Comparison of ENCODE assay signal across 8 cellular contexts in genomic region chr7:1160665-1161010, GRCh38. TPM values are rescaled to one million over a fixed set of nuclear protein-coding genes. Genes with fewer than 3 reads are reported as not detected.
DNase-seq lines count a peak whose midpoint lies in the region; ATAC-seq, FAIRE-seq and TF ChIP-seq lines count a peak whose summit lies in the region.

No MANE protein-coding gene starts in this region.

- peak; percentile 18 for DNase-seq in DMS114 treated with DMSO at 0.1 percent for 48 hours (lab: John Stamatoyannopoulos, UW; ENCODE audit: unreplicated experiment)
- peak; percentile 48 for DNase-seq in H54 (ENCODE audit: insufficient read length, low spot score)
- DNase-seq in activated B cell treated with CpG ODN at 0.5 μM for 24 hours: no peak
- peak; percentile 32 for DNase-seq in glutamatergic neuron
- DNase-seq in psoas muscle: peak; percentile 37 to 66
- no peak for DNase-seq in SKM-1 treated with dmso at 0.1 percent for 144 hours (lab: John Stamatoyannopoulos, UW; ENCODE audit: unreplicated experiment)

- CTCF ChIA-PET in activated B cell treated with CpG ODN at 0.5 μM for 24 hours (lab: Charles Lee): interaction anchor here (1.2 kb wide), 2 partner anchors 15 to 16 kb away, joined by 3 to 4 read pairs; no protein-coding TSS in a partner anchor

- POLR2A ChIA-PET in activated B cell treated with CpG ODN at 0.5 μM for 24 hours (lab: Charles Lee): interaction anchor here (0.7 to 1.9 kb wide), 13 partner anchors 9 to 250 kb away, joined by 3 to 18 read pairs (median 4); partner anchors contain the start of gene COX19

- no peaks in the 10 kb centered on the region for H3K9me3 ChIP-seq in psoas muscle

- H3K9me3 Mint-ChIP-seq in activated B cell treated with CpG ODN at 0.5 μM for 24 hours: no peaks in the 10 kb centered on the region
- H3K9me3 Mint-ChIP-seq in glutamatergic neuron (ENCODE audit: unreplicated experiment): peaks cover 4% of the 10 kb centered on the region

- H3K36me3 Mint-ChIP-seq in activated B cell treated with CpG ODN at 0.5 μM for 24 hours (ENCODE audit: low read depth) (peaks cover 29% of the 10 kb centered on the region), glutamatergic neuron (ENCODE audit: unreplicated experiment) (no peaks in the 10 kb centered on the region)

- H3K4me3 Mint-ChIP-seq in activated B cell treated with CpG ODN at 0.5 μM for 24 hours: peak overlapping the region; percentile 88
- peak overlapping the region; percentile 67 for H3K4me3 Mint-ChIP-seq in glutamatergic neuron (ENCODE audit: unreplicated experiment)

- H3K4me1 Mint-ChIP-seq in activated B cell treated with CpG ODN at 0.5 μM for 24 hours: peaks cover 25% of the 10 kb centered on the region
- peaks cover 10% of the 10 kb centered on the region for H3K4me1 Mint-ChIP-seq in glutamatergic neuron (ENCODE audit: low read depth, unreplicated experiment)

- H3K27me3 Mint-ChIP-seq in activated B cell treated with CpG ODN at 0.5 μM for 24 hours (no peaks in the 10 kb centered on the region), glutamatergic neuron (ENCODE audit: unreplicated experiment) (peaks cover 3% of the 10 kb centered on the region)

- no peak for TF ChIP-seq POLR2A in H54 (IDR thresholded peaks at IDR 0.05; ENCODE audit: low read depth, low read length)

- intact Hi-C loops in activated B cell treated with CpG ODN at 0.5 μM for 24 hours (cut with micrococcal nuclease) (loop anchor here (1.0 to 5.0 kb wide), 4 partner anchors 9 to 284 kb away; partner anchors contain the start of gene GET4), psoas muscle (cut with DNase I) (no loop called here)

- no peak for FAIRE-seq in H54 (lab: Jason Lieb, UNC)

- ATAC-seq in activated B cell treated with CpG ODN at 0.5 μM for 24 hours (ENCODE audit: low read depth) (no peak), psoas muscle (peak; percentile 37 to 58 (median 48)), HG03439 (IDR thresholded peaks at IDR 0.05; ENCODE audit: unreplicated experiment) (no peak), GM19467 (IDR thresholded peaks at IDR 0.05; ENCODE audit: unreplicated experiment) (no peak)

- H3K27ac ChIP-seq in psoas muscle: peak overlapping the region; percentile 96

- H3K4me3 ChIP-seq in psoas muscle: peak overlapping the region; percentile 85

- TF ChIP-seq CTCF in activated B cell treated with CpG ODN at 0.5 μM for 24 hours (IDR thresholded peaks at IDR 0.05): no peak
- TF ChIP-seq CTCF in glutamatergic neuron (IDR thresholded peaks at IDR 0.05; ENCODE audit: partially characterized antibody, unreplicated experiment): no peak
- no peak for TF ChIP-seq CTCF in psoas muscle (IDR thresholded peaks at IDR 0.05)

- H3K27me3 ChIP-seq in psoas muscle (ENCODE audit: insufficient read depth in 3 of 3, low read length in 2 of 3): no peaks in the 10 kb centered on the region

- H3K4me1 ChIP-seq in psoas muscle: peaks cover 14% of the 10 kb centered on the region

- H3K36me3 ChIP-seq in psoas muscle (ENCODE audit: insufficient read depth in 1 of 2, low read depth in 1 of 2): peaks cover 0 to 58% of the 10 kb centered on the region in 2 donors

- H3K27ac Mint-ChIP-seq in activated B cell treated with CpG ODN at 0.5 μM for 24 hours: peak overlapping the region; percentile 79
- peak overlapping the region; percentile 69 for H3K27ac Mint-ChIP-seq in glutamatergic neuron (ENCODE audit: unreplicated experiment)

- 18 to 27% (median 20%) methylated on average over 19 of the region's 19 CpGs for WGBS in psoas muscle, 3 donors

RNA-seq across cellular contexts. Expression of gene ZFAND2A, which starts 0.6 kb away (rescaled TPM):
- total RNA-seq in activated B cell treated with CpG ODN at 0.5 μM for 24 hours (20.4 and 21.6 TPM in 2 replicates), glutamatergic neuron (ENCODE audit: unreplicated experiment) (34.5 TPM), psoas muscle (10 to 100 TPM in 1 of 4 donors, 1 to 10 TPM in 3; 5.7 to 18.4 (median 8.9) TPM)
- 10 to 100 TPM; 27.4 to 61.1 (median 57.2) TPM for polyA plus RNA-seq in psoas muscle

Comparison
In these comparisons a context has a peak if more than half of its experiments do, and no peak if none do; other contexts are left out.
1. DNase-seq: peak in DMS114 treated with DMSO at 0.1 percent for 48 hours (single experiment), H54 (single experiment), glutamatergic neuron (single experiment) and psoas muscle (2 of 2); none in activated B cell treated with CpG ODN at 0.5 μM for 24 hours (single experiment) and SKM-1 treated with dmso at 0.1 percent for 144 hours (single experiment).
2. ATAC-seq: peak in psoas muscle (4 of 4); none in activated B cell treated with CpG ODN at 0.5 μM for 24 hours (single experiment), HG03439 (single experiment) and GM19467 (single experiment).